Comparison of ENCODE assay signal across 28 cellular contexts in genomic region chr5:39395521-39395920, GRCh38. TPM values are rescaled to one million over a fixed set of nuclear protein-coding genes. Genes with fewer than 3 reads are reported as not detected.
A peak's percentile ranks its signal among the peaks of the same experiment; 100 is the strongest.
DNase-seq lines count a peak whose midpoint lies in the region; ATAC-seq, FAIRE-seq and TF ChIP-seq lines count a peak whose summit lies in the region.
"Had no signal": no experiment of that assay in that cellular context is flagged by ENCODE, and none has a peak within 500 bp of the region (broad histone marks: within the 10 kb centered on the region; RNA-seq: fewer than 3 reads in every experiment).

No MANE protein-coding gene starts in this region.

- no peak for TF ChIP-seq RAD21 in IMR-90 (IDR thresholded peaks at IDR 0.05; ENCODE audit: low read length)

- H3K4me3 ChIP-seq in IMR-90 (ENCODE audit: insufficient read depth, low read depth, low read length) (no peak overlapping the region), bronchial epithelial cell (ENCODE audit: low read depth, low read length) (no peak overlapping the region), keratinocyte (ENCODE audit: control insufficient read depth in 2 of 3, extremely low read depth in 1 of 3, insufficient read depth in 2 of 3, low read depth in 1 of 3, low read length in 3 of 3) (no peak overlapping the region), suprapubic skin (no peak overlapping the region), BE2C (ENCODE audit: low read depth, low read length) (no peak overlapping the region)
- H3K4me3 ChIP-seq: lung had no signal

- no peak overlapping the region; the same call in 1 of the 2 replicates for H3K23ac ChIP-seq in IMR-90 (ENCODE audit: low read depth, low read length)

- no peak for TF ChIP-seq EP300 in suprapubic skin (IDR thresholded peaks at IDR 0.05)

- no peaks in the 10 kb centered on the region for H3K27me3 ChIP-seq in IMR-90 (ENCODE audit: control insufficient read depth, insufficient read depth, low read length)
- H3K27me3 ChIP-seq in bronchial epithelial cell (ENCODE audit: control insufficient read depth, insufficient read depth, low read length): no peaks in the 10 kb centered on the region
- no peaks in the 10 kb centered on the region for H3K27me3 ChIP-seq in keratinocyte (ENCODE audit: control insufficient read depth, extremely low read depth, insufficient read depth, low read length)
- no peaks in the 10 kb centered on the region for H3K27me3 ChIP-seq in suprapubic skin
- H3K27me3 ChIP-seq in BE2C: no peaks in the 10 kb centered on the region

- no peak for ATAC-seq in IMR-90 (ENCODE audit: low read depth)
- no peak for ATAC-seq in HG02884 (IDR thresholded peaks at IDR 0.05; ENCODE audit: unreplicated experiment)
- ATAC-seq: activated CD4-positive, CD25-positive, alpha-beta regulatory T cell treated with anti-CD3 and anti-CD28 coated beads, Interleukin-2, amount 50 U/mL, for 24 hours; activated T-cell treated with anti-CD3 and anti-CD28 coated beads, Interleukin-2, amount 50 U/mL, for 4 hours; CD8-positive, alpha-beta T cell had no signal

- no peaks in the 10 kb centered on the region for H3K79me2 ChIP-seq in keratinocyte (ENCODE audit: control insufficient read depth, insufficient read depth, low read length)

- TF ChIP-seq CTCF in IMR-90 (conservative IDR thresholded peaks at IDR 0.05; ENCODE audit: low read depth, low read length) (no peak), bronchial epithelial cell (IDR thresholded peaks at IDR 0.05; ENCODE audit: insufficient read depth, low read length, severe bottlenecking) (no peak), keratinocyte (optimal IDR thresholded peaks at IDR 0.05 in 1 of 3, IDR thresholded peaks at IDR 0.05 in 1 of 3, conservative IDR thresholded peaks at IDR 0.05 in 1 of 3; ENCODE audit: extremely low read depth in 1 of 3, insufficient read depth in 2 of 3, low read length in 3 of 3) (no peak), suprapubic skin (IDR thresholded peaks at IDR 0.05) (no peak), BE2C (IDR thresholded peaks at IDR 0.05; ENCODE audit: low read depth, low read length) (no peak), GM10266 (IDR thresholded peaks at IDR 0.05; ENCODE audit: control insufficient read depth, insufficient read depth, low read depth, missing control alignments) (no peak)

- H3K9ac ChIP-seq in IMR-90 (ENCODE audit: low read depth, low read length) (no peak overlapping the region), keratinocyte (ENCODE audit: control insufficient read depth, extremely low read depth, insufficient read depth, low read length) (no peak overlapping the region)

- peak; percentile 46 for DNase-seq in IMR-90
- peak; percentile 76 for DNase-seq in bronchial epithelial cell (ENCODE audit: low read depth)
- no peak for DNase-seq in keratinocyte (ENCODE audit: low read depth, low spot score)
- no peak for DNase-seq in suprapubic skin (ENCODE audit: low spot score in 2 of 2)
- no peak for DNase-seq in BE2C
- no peak for DNase-seq in NCI-H2107 treated with DMSO at 0.1 percent for 48 hours (lab: John Stamatoyannopoulos, UW; ENCODE audit: unreplicated experiment)
- DNase-seq in GM10266 (ENCODE audit: extremely low spot score): no peak
- DNase-seq: activated CD8-positive, alpha-beta memory T cell treated with anti-CD3 and anti-CD28 coated beads for 24 hours; activated naive CD4-positive, alpha-beta T cell treated with anti-CD3 and anti-CD28 coated beads, Interleukin-2, amount 10 ng/mL, durations not matched to agents 7 days and 5 days; activated T-cell treated with anti-CD3 and anti-CD28 coated beads, Interleukin-2, amount 50 U/mL, for 4 hours; aorta; CD8-positive, alpha-beta T cell; NCI-H1048; NCI-H2029 treated with DMSO at 0.1 percent for 48 hours; nucleus accumbens; retina; stimulated activated CD4-positive, alpha-beta T cell treated with anti-CD3 and anti-CD28 coated beads, Interleukin-15, amount 100 ng/mL, for 24 hours; T1000 had no signal

- POLR2A ChIA-PET in IMR-90 (lab: Charles Lee; ENCODE audit: unreplicated experiment): no interaction called here

- no peak overlapping the region for H2BK120ac ChIP-seq in IMR-90 (ENCODE audit: low read depth, low read length)

- no TSS peak for BruUV-seq in IMR-90 (replicated peaks; lab: Mats Ljungman, UMichigan)

- H3K4me1 ChIP-seq in IMR-90 (ENCODE audit: control insufficient read depth, insufficient read depth, low read length) (peaks cover 29% of the 10 kb centered on the region), keratinocyte (ENCODE audit: control insufficient read depth, extremely low read depth, insufficient read depth, low read length) (peaks cover 29% of the 10 kb centered on the region), suprapubic skin (peaks cover 27% of the 10 kb centered on the region), BE2C (no peaks in the 10 kb centered on the region)

- H3K9me3 ChIP-seq in IMR-90 (ENCODE audit: control insufficient read depth, insufficient read depth, low read length): no peaks in the 10 kb centered on the region
- no peaks in the 10 kb centered on the region for H3K9me3 ChIP-seq in keratinocyte (ENCODE audit: control insufficient read depth, low read depth, low read length)
- H3K9me3 ChIP-seq in suprapubic skin: no peaks in the 10 kb centered on the region
- H3K9me3 ChIP-seq in BE2C: no peaks in the 10 kb centered on the region; the same call in 1 of the 2 replicates

- dilution Hi-C loops in IMR-90 (cut with HindIII; ENCODE audit: low sequenced_read_pairs, unreplicated experiment): no loop called here
- dilution Hi-C loops in keratinocyte (cut with MboI; ENCODE audit: extremely low pct_ligation_motif_present, low sequenced_read_pairs): loop anchor here (25.0 kb wide), 1 partner anchor 142 kb away; no protein-coding TSS in a partner anchor

- H3K4me2 ChIP-seq in IMR-90 (ENCODE audit: low read depth, low read length) (no peak overlapping the region; the same call in 1 of the 2 replicates), keratinocyte (ENCODE audit: control insufficient read depth, extremely low read depth, insufficient read depth, low read depth, low read length) (peak overlapping the region; percentile 14)

- TF ChIP-seq POLR2A in IMR-90 (IDR thresholded peaks at IDR 0.05; ENCODE audit: low read depth, low read length): no peak
- no peak for TF ChIP-seq POLR2A in suprapubic skin (IDR thresholded peaks at IDR 0.05)

- H3K9me1 ChIP-seq in IMR-90 (ENCODE audit: insufficient read depth, low read length) (peaks cover 20% of the 10 kb centered on the region), keratinocyte (ENCODE audit: control insufficient read depth, extremely low read depth, insufficient read depth, low read length) (no peaks in the 10 kb centered on the region)

- H2BK5ac ChIP-seq in IMR-90 (ENCODE audit: low read depth, low read length, poor library complexity, severe bottlenecking): peak overlapping the region; percentile 64

- no peak overlapping the region for H2BK20ac ChIP-seq in IMR-90 (ENCODE audit: low read depth, low read length)

- peak overlapping the region in 1 of 2 experiments; percentile 44; a peak in 1 of 4 replicates for H4K8ac ChIP-seq in IMR-90 (ENCODE audit: low read depth in 2 of 2, low read length in 2 of 2)

- no peak overlapping the region for H4K91ac ChIP-seq in IMR-90 (ENCODE audit: insufficient read depth, low read depth, low read length)

- H3K36me3 ChIP-seq in IMR-90 (ENCODE audit: control insufficient read depth, insufficient read depth, low read length) (peaks cover 44% of the 10 kb centered on the region), bronchial epithelial cell (ENCODE audit: control insufficient read depth, insufficient read depth, low read length) (no peaks in the 10 kb centered on the region), keratinocyte (ENCODE audit: control insufficient read depth in 2 of 2, extremely low read depth in 1 of 2, insufficient read depth in 2 of 2, low read length in 2 of 2) (peaks cover 1 to 5% of the 10 kb centered on the region in 2 experiments), suprapubic skin (peaks cover 15% of the 10 kb centered on the region), BE2C (no peaks in the 10 kb centered on the region)

- H2BK15ac ChIP-seq in IMR-90 (ENCODE audit: low read depth, low read length): no peak overlapping the region

- H2AFZ ChIP-seq in IMR-90 (replicated peaks; ENCODE audit: low read length, poor library complexity) (no peak overlapping the region), keratinocyte (ENCODE audit: control insufficient read depth, low read length) (no peak overlapping the region)

- FAIRE-seq in bronchial epithelial cell (lab: Jason Lieb, UNC): no peak
- FAIRE-seq in keratinocyte (lab: Jason Lieb, UNC): no peak
- FAIRE-seq: GM12891, H1 had no signal

- peak overlapping the region; percentile 3; the same call in 1 of the 2 replicates for H3K4ac ChIP-seq in IMR-90 (ENCODE audit: low read depth, low read length)

- H2AK5ac ChIP-seq in IMR-90 (ENCODE audit: low read depth, low read length): no peak overlapping the region

- CTCF ChIA-PET in IMR-90 (lab: Yijun Ruan, JAX): interaction anchor here (1.0 to 1.1 kb wide), 2 partner anchors 66 to 152 kb away, joined by 3 to 4 read pairs; no protein-coding TSS in a partner anchor

- H4K20me1 ChIP-seq in IMR-90 (ENCODE audit: insufficient read depth, low read length): peaks cover 8% of the 10 kb centered on the region; the same call in 1 of the 2 replicates
- no peaks in the 10 kb centered on the region for H4K20me1 ChIP-seq in keratinocyte (ENCODE audit: control insufficient read depth, extremely low read depth, insufficient read depth, low read length)

- intact Hi-C loops in IMR-90 (cut with micrococcal nuclease): loop anchor here (5.0 kb wide), 1 partner anchor 152 kb away; no protein-coding TSS in a partner anchor

- no peak overlapping the region for H4K5ac ChIP-seq in IMR-90 (ENCODE audit: low read depth, low read length)

- no peak overlapping the region; the same call in 1 of the 2 replicates for H3K18ac ChIP-seq in IMR-90 (ENCODE audit: low read depth, low read length)

- H3K27ac ChIP-seq in IMR-90 (ENCODE audit: insufficient read depth, low read length) (no peak overlapping the region), keratinocyte (ENCODE audit: control insufficient read depth, insufficient read depth, low read length) (peak overlapping the region; percentile 55), suprapubic skin (peak overlapping the region; percentile 42)

- H3K56ac ChIP-seq in IMR-90 (ENCODE audit: extremely low read depth, insufficient read depth, low read length): no peak overlapping the region

- in situ Hi-C loops in IMR-90 (cut with MboI; ENCODE audit: low sequenced_read_pairs): loop anchor here (25.0 kb wide), 2 partner anchors 367 to 1367 kb away; partner anchors contain the start of gene TTC33

- peaks cover 33 to 74% of the 10 kb centered on the region in 2 experiments for H3K79me1 ChIP-seq in IMR-90 (ENCODE audit: low read depth in 1 of 2, low read length in 2 of 2)

- no peak overlapping the region for H3K14ac ChIP-seq in IMR-90 (replicated peaks; ENCODE audit: low read depth, low read length)

- H2AK9ac ChIP-seq in IMR-90 (replicated peaks; ENCODE audit: low read depth, low read length, poor library complexity): no peak overlapping the region

RNA-seq across cellular contexts. Expression of gene DAB2, which starts 29.3 kb away (rescaled TPM):
- total RNA-seq in IMR-90 (2012; rRNA removed) (50.0 and 97.2 TPM in 2 replicates), bronchial epithelial cell (0.51 and 0.79 TPM in 2 replicates), suprapubic skin (10 to 100 TPM in 3 of 4 donors, 1 to 10 TPM in 1; 7.1 to 30.6 (median 11.7) TPM)
- polyA plus RNA-seq in IMR-90 (2012; rRNA removed) (95.9 and 101 TPM in 2 replicates), keratinocyte (7.5 to 14.4 TPM (median 10.4 TPM) in 3 replicates)
- 40.6 and 65.1 TPM in 2 replicates for polyA plus RNA-seq in IMR-90 (2012; cell fraction: cytosol; rRNA removed)
- 76.6 and 217 TPM in 2 replicates for polyA plus RNA-seq in IMR-90 (2012; cell fraction: nucleus; rRNA removed; ENCODE audit: low replicate concordance)
- 2.2 TPM for polyA plus RNA-seq in keratinocyte (2011; ENCODE audit: low read depth)
- 8.4 and 12.5 TPM in 2 replicates for polyA plus RNA-seq in keratinocyte (2011; cell fraction: cytosol; rRNA removed)
- 16.7 and 18.7 TPM in 2 replicates for polyA plus RNA-seq in keratinocyte (2011; cell fraction: nucleus; rRNA removed)
- polyA plus RNA-seq in keratinocyte (2012; ENCODE audit: low replicate concordance): 1.5 and 11.8 TPM in 2 replicates
- polyA minus RNA-seq in keratinocyte: 8.8 to 17.2 TPM (median 8.9 TPM) in 3 replicates
- polyA minus RNA-seq in keratinocyte (2011; cell fraction: cytosol; rRNA and poly(A)+ RNA removed): 7.9 TPM
- 13.3 and 21.8 TPM in 2 replicates for polyA minus RNA-seq in keratinocyte (2011; cell fraction: nucleus; rRNA and poly(A)+ RNA removed)
- not detected for polyA plus RNA-seq in BE2C (2012; ENCODE audit: insufficient read depth, insufficient read length, low read depth)
- total RNA-seq: CD8-positive, alpha-beta T cell had no signal

RNA-seq across cellular contexts. Expression of gene C9, which starts 31.2 kb away (rescaled TPM):
- total RNA-seq in IMR-90 (2012; rRNA removed): not detected in 2 replicates
- not detected in 2 replicates for polyA plus RNA-seq in IMR-90 (2012; rRNA removed)
- not detected in 2 replicates for polyA plus RNA-seq in IMR-90 (2012; cell fraction: cytosol; rRNA removed)
- polyA plus RNA-seq in IMR-90 (2012; cell fraction: nucleus; rRNA removed; ENCODE audit: low replicate concordance): 0.15 TPM in 1 of 2 replicates, not detected in the other
- not detected in 2 replicates for total RNA-seq in bronchial epithelial cell
- polyA plus RNA-seq in keratinocyte: 0.04 TPM in 1 of 3 replicates, not detected in the others
- not detected for polyA plus RNA-seq in keratinocyte (2011; ENCODE audit: low read depth)
- polyA plus RNA-seq in keratinocyte (2011; cell fraction: cytosol; rRNA removed): 0.02 TPM in 1 of 2 replicates, not detected in the other
- polyA plus RNA-seq in keratinocyte (2011; cell fraction: nucleus; rRNA removed): 0.10 and 0.32 TPM in 2 replicates
- not detected in 2 replicates for polyA plus RNA-seq in keratinocyte (2012; ENCODE audit: low replicate concordance)
- polyA minus RNA-seq in keratinocyte: not detected in 3 replicates
- polyA minus RNA-seq in keratinocyte (2011; cell fraction: cytosol; rRNA and poly(A)+ RNA removed): not detected
- polyA minus RNA-seq in keratinocyte (2011; cell fraction: nucleus; rRNA and poly(A)+ RNA removed): not detected in 2 replicates
- 1 to 10 TPM in 1 of 4 donors, not detected in 3; 5.6 TPM for total RNA-seq in suprapubic skin
- polyA plus RNA-seq in BE2C (2012; ENCODE audit: insufficient read depth, insufficient read length, low read depth): not detected
- total RNA-seq: CD8-positive, alpha-beta T cell; cerebellum; H1; HT1080; NCI-H460; RPMI7951; temporal lobe had no signal
- polyA plus RNA-seq: H1 had no signal

Comparison
In these comparisons a context has a peak if more than half of its experiments do, and no peak if none do; other contexts are left out.
1. DNase-seq: peak in IMR-90 (single experiment) and bronchial epithelial cell (single experiment); none in keratinocyte (single experiment), suprapubic skin (0 of 2), BE2C (single experiment), NCI-H2107 treated with DMSO at 0.1 percent for 48 hours (single experiment) and GM10266 (single experiment).